Comparison of ENCODE assay signal across 1 cellular context in the genomic region with DNA sequence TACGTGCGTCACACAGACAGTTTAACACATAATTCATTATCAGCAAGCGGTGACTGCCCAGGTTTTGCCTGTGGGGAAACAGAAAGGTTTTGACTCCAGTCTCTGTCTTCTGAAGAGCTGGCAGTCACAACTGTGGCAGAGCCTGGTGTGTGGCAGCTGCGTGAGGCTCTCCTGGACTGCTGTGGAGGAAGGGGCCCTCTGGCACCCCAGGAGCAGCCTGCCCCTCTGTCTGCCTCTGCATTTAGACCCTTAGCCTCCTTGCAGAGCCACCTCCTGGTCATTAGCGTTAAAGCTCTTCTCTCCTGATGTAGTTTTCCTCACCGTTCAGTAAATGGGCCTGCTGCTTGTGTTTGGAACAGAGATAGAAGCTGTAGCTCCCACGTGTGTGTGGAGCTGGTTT.
TF ChIP-seq lines count a peak whose summit lies in the region.

No MANE protein-coding gene starts in this region.

TF ChIP-seq in endothelial cell of umbilical vein, 7 proteins besides CTCF, POLR2A, EP300 and RAD21:
- no peak for TF ChIP-seq EZH2 (IDR thresholded peaks at IDR 0.05; ENCODE audit: borderline replicate concordance, low read depth, low read length, severe bottlenecking)
- TF ChIP-seq POLR2AphosphoS5 (IDR thresholded peaks at IDR 0.05; ENCODE audit: insufficient read depth, low read depth, low read length) = no peak
- TF ChIP-seq MYC (IDR thresholded peaks at IDR 0.05; ENCODE audit: low read depth, low read length) = no peak
- TF ChIP-seq MAX (IDR thresholded peaks at IDR 0.05; ENCODE audit: insufficient read depth, insufficient read length) = no peak
- no peak for TF ChIP-seq JUN (IDR thresholded peaks at IDR 0.05; ENCODE audit: borderline replicate concordance, insufficient read depth, insufficient read length, low read depth)
- TF ChIP-seq FOS (IDR thresholded peaks at IDR 0.05; ENCODE audit: borderline replicate concordance, insufficient read depth, low read length) = no peak
- no peak for TF ChIP-seq GATA2 (IDR thresholded peaks at IDR 0.05; ENCODE audit: insufficient read depth, insufficient read length, low read depth, low read length)
